23 cellular contexts compared by ENCODE assay signal in the genomic region with DNA sequence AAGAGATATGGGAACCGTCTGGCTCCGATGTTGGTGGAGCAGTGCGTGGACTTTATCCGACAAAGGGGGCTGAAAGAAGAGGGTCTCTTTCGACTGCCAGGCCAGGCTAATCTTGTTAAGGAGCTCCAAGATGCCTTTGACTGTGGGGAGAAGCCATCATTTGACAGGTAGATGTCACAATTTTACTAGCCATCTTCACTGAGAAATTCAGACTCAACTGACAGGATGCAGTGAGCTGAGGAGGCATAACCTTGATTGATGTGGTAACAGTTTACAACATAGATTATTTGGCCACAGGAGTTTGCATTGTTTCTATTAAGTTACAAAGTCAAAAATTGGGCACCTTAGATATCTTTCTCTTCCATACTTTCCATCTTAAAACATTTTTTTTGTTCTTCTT.
"Had no signal": no experiment of that assay in that cellular context is flagged by ENCODE, and none has a peak within 500 bp of the region (broad histone marks: within the 10 kb centered on the region; RNA-seq: fewer than 3 reads in every experiment).

No MANE protein-coding gene starts in this region.

- H3K27me3 ChIP-seq: esophagus squamous epithelium, gastroesophageal sphincter, right atrium auricular region, sigmoid colon, testis, tibial nerve, upper lobe of right lung, vagina had no signal

- H3K4me3 Mint-ChIP-seq: naive B cell; stimulated activated naive B cell treated with anti-CD40 and anti-IgM and Interleukin-4, amounts not matched to agents 10 μg/mL and 1 μg/mL and 100 μg/mL, for 72 hours; stimulated activated naive CD8-positive, alpha-beta T cell treated with anti-CD3 and anti-CD28 coated beads, Interleukin-15, amount 100 ng/mL, for 72 hours had no signal

- H3K4me3 ChIP-seq: esophagus squamous epithelium, gastroesophageal sphincter, lung, right atrium auricular region, sigmoid colon, skin epidermis, testis, tibial nerve, upper lobe of right lung, vagina had no signal

- ATAC-seq: gastroesophageal sphincter; left cardiac atrium; left ventricle myocardium superior; stimulated activated naive B cell treated with anti-CD40 and anti-IgM and Interleukin-4, amounts not matched to agents 10 μg/mL and 1 μg/mL and 100 μg/mL, for 72 hours; stimulated activated naive CD8-positive, alpha-beta T cell treated with anti-CD3 and anti-CD28 coated beads, Interleukin-15, amount 100 ng/mL, for 72 hours; upper lobe of right lung had no signal

- H3K9me3 Mint-ChIP-seq: stimulated activated naive B cell treated with anti-CD40 and anti-IgM and Interleukin-4, amounts not matched to agents 10 μg/mL and 1 μg/mL and 100 μg/mL, for 72 hours; stimulated activated naive CD8-positive, alpha-beta T cell treated with anti-CD3 and anti-CD28 coated beads, Interleukin-15, amount 100 ng/mL, for 72 hours had no signal

- H3K4me1 Mint-ChIP-seq: stimulated activated naive CD8-positive, alpha-beta T cell treated with anti-CD3 and anti-CD28 coated beads, Interleukin-15, amount 100 ng/mL, for 72 hours had no signal

- H3K27me3 Mint-ChIP-seq: naive B cell; stimulated activated naive B cell treated with anti-CD40 and anti-IgM and Interleukin-4, amounts not matched to agents 10 μg/mL and 1 μg/mL and 100 μg/mL, for 72 hours; stimulated activated naive CD8-positive, alpha-beta T cell treated with anti-CD3 and anti-CD28 coated beads, Interleukin-15, amount 100 ng/mL, for 72 hours had no signal

- H3K36me3 ChIP-seq: gastroesophageal sphincter, right atrium auricular region, sigmoid colon, upper lobe of right lung, vagina had no signal

- H3K9me3 ChIP-seq: esophagus squamous epithelium, gastroesophageal sphincter, right atrium auricular region, sigmoid colon, testis, tibial nerve, upper lobe of right lung, vagina had no signal

- FAIRE-seq: keratinocyte had no signal

- H3K27ac Mint-ChIP-seq: stimulated activated naive B cell treated with anti-CD40 and anti-IgM and Interleukin-4, amounts not matched to agents 10 μg/mL and 1 μg/mL and 100 μg/mL, for 72 hours; stimulated activated naive CD8-positive, alpha-beta T cell treated with anti-CD3 and anti-CD28 coated beads, Interleukin-15, amount 100 ng/mL, for 72 hours had no signal

- DNase-seq: dermis blood vessel endothelial cell; esophagus squamous epithelium; foreskin fibroblast; glutamatergic neuron; left cardiac atrium; left ventricle myocardium superior; mesendoderm; naive B cell; posterior cingulate gyrus; sigmoid colon; stimulated activated CD4-positive, alpha-beta T cell treated with anti-CD3 and anti-CD28 coated beads, Interleukin-2, amount 100 ng/mL, for 24 hours; stimulated activated CD4-positive, alpha-beta T cell treated with anti-CD3 and anti-CD28 coated beads, Interleukin-4, amount 100 ng/mL, for 4 hours; stimulated activated naive B cell treated with anti-CD40 and anti-IgM and Interleukin-4, amounts not matched to agents 10 μg/mL and 1 μg/mL and 100 μg/mL, for 72 hours; stimulated activated naive CD8-positive, alpha-beta T cell treated with anti-CD3 and anti-CD28 coated beads, Interleukin-15, amount 100 ng/mL, for 72 hours; testis; upper lobe of right lung had no signal

- H3K4me1 ChIP-seq: esophagus squamous epithelium, gastroesophageal sphincter, sigmoid colon, testis, tibial nerve, upper lobe of right lung had no signal

- H3K27ac ChIP-seq: esophagus squamous epithelium, gastroesophageal sphincter, right atrium auricular region, sigmoid colon, skin epidermis, testis, tibial nerve, upper lobe of right lung, vagina had no signal
